Comparison of ENCODE assay signal across 32 cellular contexts in the genomic region with DNA sequence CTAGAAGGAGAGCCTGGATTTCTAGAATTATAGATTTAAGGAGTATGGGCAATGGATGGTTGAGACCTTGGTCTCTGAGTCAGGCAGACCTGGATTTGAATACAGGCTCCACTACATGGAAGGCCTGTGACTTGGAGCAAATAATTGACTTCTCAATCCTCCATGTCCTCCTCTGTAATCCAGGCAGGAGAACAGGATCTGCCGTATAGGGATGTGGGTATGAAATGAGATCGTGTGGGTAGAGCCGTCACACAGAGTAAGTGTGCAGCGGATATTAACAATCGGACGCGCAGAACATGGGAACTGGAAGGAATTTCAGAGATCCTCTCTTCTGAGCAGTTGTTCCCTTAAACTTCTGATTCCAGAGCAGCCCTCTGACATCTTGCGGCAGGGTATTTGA. TPM values are rescaled to one million over a fixed set of nuclear protein-coding genes. Genes with fewer than 3 reads are reported as not detected.
"Had no signal": no experiment of that assay in that cellular context is flagged by ENCODE, and none has a peak within 500 bp of the region (broad histone marks: within the 10 kb centered on the region; RNA-seq: fewer than 3 reads in every experiment).

No MANE protein-coding gene starts in this region.

- H3K27ac Mint-ChIP-seq: activated CD8-positive, alpha-beta memory T cell treated with anti-CD3 and anti-CD28 coated beads, Interleukin-2, amount 10 ng/mL, durations not matched to agents 7 days and 5 days; activated CD8-positive, alpha-beta T cell treated with anti-CD3 and anti-CD28 coated beads for 36 hours; activated naive CD4-positive, alpha-beta T cell treated with anti-CD3 and anti-CD28 coated beads, Interleukin-2, amount 50 U/mL, for 72 hours; activated T-cell treated with anti-CD3 and anti-CD28 coated beads, Interleukin-2, amount 50 U/mL, for 72 hours; naive B cell; nephron progenitor cell; stimulated activated naive B cell treated with anti-CD40 and anti-IgM and Interleukin-4, amounts not matched to agents 10 μg/mL and 1 μg/mL and 100 μg/mL, for 72 hours; T-helper 1 cell treated with Interleukin-12 subunit alpha and Interleukin-12 subunit beta and Interleukin-4 antibody, amounts not matched to agents 30 μg/mL and 1 μg/mL, for 36 hours had no signal

- H3K4me3 Mint-ChIP-seq: activated CD8-positive, alpha-beta memory T cell treated with anti-CD3 and anti-CD28 coated beads, Interleukin-2, amount 10 ng/mL, durations not matched to agents 7 days and 5 days; activated CD8-positive, alpha-beta T cell treated with anti-CD3 and anti-CD28 coated beads for 36 hours; activated T-cell treated with anti-CD3 and anti-CD28 coated beads, Interleukin-2, amount 50 U/mL, for 72 hours; immature natural killer cell; naive B cell; nephron progenitor cell; stimulated activated naive B cell treated with anti-CD40 and anti-IgM and Interleukin-4, amounts not matched to agents 10 μg/mL and 1 μg/mL and 100 μg/mL, for 72 hours; T-helper 1 cell treated with Interleukin-12 subunit alpha and Interleukin-12 subunit beta and Interleukin-4 antibody, amounts not matched to agents 30 μg/mL and 1 μg/mL, for 36 hours had no signal

- H3K36me3 ChIP-seq: adrenal gland, colonic mucosa, gastrocnemius medialis, lower lobe of right lung, neutrophil, right lobe of liver, transverse colon had no signal

- H3K4me1 ChIP-seq: body of pancreas, colonic mucosa, gastrocnemius medialis, right lobe of liver, testis, transverse colon had no signal

- H3K9me3 Mint-ChIP-seq: activated naive CD4-positive, alpha-beta T cell treated with anti-CD3 and anti-CD28 coated beads, Interleukin-2, amount 50 U/mL, for 72 hours; immature natural killer cell; naive B cell had no signal

- H3K36me3 Mint-ChIP-seq: immature natural killer cell had no signal

- ATAC-seq: activated CD8-positive, alpha-beta T cell treated with anti-CD3 and anti-CD28 coated beads for 36 hours; activated naive CD4-positive, alpha-beta T cell treated with anti-CD3 and anti-CD28 coated beads, Interleukin-2, amount 50 U/mL, for 72 hours; body of pancreas; gastrocnemius medialis; left lobe of liver; lower lobe of right lung; right lobe of liver; stimulated activated naive B cell treated with anti-CD40 and anti-IgM and Interleukin-4, amounts not matched to agents 10 μg/mL and 1 μg/mL and 100 μg/mL, for 72 hours had no signal

- H3K4me3 ChIP-seq: adrenal gland, body of pancreas, colonic mucosa, gastrocnemius medialis, lower lobe of right lung, right lobe of liver, testis, transverse colon had no signal

- H3K27me3 ChIP-seq: adrenal gland, body of pancreas, colonic mucosa, gastrocnemius medialis, right lobe of liver, testis, transverse colon had no signal

- H3K4me1 Mint-ChIP-seq: nephron progenitor cell had no signal

- DNase-seq: activated CD4-positive, alpha-beta T cell treated with anti-CD3 and anti-CD28 coated beads for 4 hours; activated CD8-positive, alpha-beta memory T cell treated with anti-CD3 and anti-CD28 coated beads, Interleukin-2, amount 10 ng/mL, durations not matched to agents 7 days and 5 days; activated CD8-positive, alpha-beta T cell treated with anti-CD3 and anti-CD28 coated beads for 36 hours; activated naive CD4-positive, alpha-beta T cell; activated T-cell treated with anti-CD3 and anti-CD28 coated beads, Interleukin-2, amount 50 U/mL, for 72 hours; body of pancreas; cerebellar nuclear complex; colonic mucosa; effector CD8-positive, alpha-beta T cell; gastrocnemius medialis; hypothalamus; immature natural killer cell; lower lobe of right lung; naive B cell; nephron progenitor cell; stimulated activated CD4-positive, alpha-beta T cell treated with anti-CD3 and anti-CD28 coated beads, Interleukin-12 subunit alpha, Interleukin-12 subunit beta, amount 100 ng/mL, for 4 hours; stimulated activated CD4-positive, alpha-beta T cell treated with anti-CD3 and anti-CD28 coated beads, Interleukin-4, amount 100 ng/mL, for 1 hour; stimulated activated naive B cell treated with anti-CD40 and anti-IgM and Interleukin-4, amounts not matched to agents 10 μg/mL and 1 μg/mL and 100 μg/mL, for 72 hours; SW 1271; T-helper 9 cell; testis; transverse colon had no signal

- H3K9me3 ChIP-seq: adrenal gland, body of pancreas, colonic mucosa, lower lobe of right lung, neutrophil, right lobe of liver, testis, transverse colon had no signal

- H3K27me3 Mint-ChIP-seq: activated CD8-positive, alpha-beta memory T cell treated with anti-CD3 and anti-CD28 coated beads, Interleukin-2, amount 10 ng/mL, durations not matched to agents 7 days and 5 days; activated CD8-positive, alpha-beta T cell treated with anti-CD3 and anti-CD28 coated beads for 36 hours had no signal

- H3K27ac ChIP-seq: adrenal gland, body of pancreas, colonic mucosa, gastrocnemius medialis, lower lobe of right lung, neutrophil, right lobe of liver, testis, transverse colon, VCaP had no signal

RNA-seq across cellular contexts. Expression of a gene that starts 11.5 kb away (rescaled TPM):
- total RNA-seq: dermis microvascular lymphatic vessel endothelial cell, gastrocnemius medialis, osteocyte, skeletal muscle tissue had no signal

RNA-seq across cellular contexts. Expression of a gene that starts 45.5 kb away (rescaled TPM):
- total RNA-seq: dermis microvascular lymphatic vessel endothelial cell, osteocyte had no signal
